8 cellular contexts compared by ENCODE assay signal in the genomic region with DNA sequence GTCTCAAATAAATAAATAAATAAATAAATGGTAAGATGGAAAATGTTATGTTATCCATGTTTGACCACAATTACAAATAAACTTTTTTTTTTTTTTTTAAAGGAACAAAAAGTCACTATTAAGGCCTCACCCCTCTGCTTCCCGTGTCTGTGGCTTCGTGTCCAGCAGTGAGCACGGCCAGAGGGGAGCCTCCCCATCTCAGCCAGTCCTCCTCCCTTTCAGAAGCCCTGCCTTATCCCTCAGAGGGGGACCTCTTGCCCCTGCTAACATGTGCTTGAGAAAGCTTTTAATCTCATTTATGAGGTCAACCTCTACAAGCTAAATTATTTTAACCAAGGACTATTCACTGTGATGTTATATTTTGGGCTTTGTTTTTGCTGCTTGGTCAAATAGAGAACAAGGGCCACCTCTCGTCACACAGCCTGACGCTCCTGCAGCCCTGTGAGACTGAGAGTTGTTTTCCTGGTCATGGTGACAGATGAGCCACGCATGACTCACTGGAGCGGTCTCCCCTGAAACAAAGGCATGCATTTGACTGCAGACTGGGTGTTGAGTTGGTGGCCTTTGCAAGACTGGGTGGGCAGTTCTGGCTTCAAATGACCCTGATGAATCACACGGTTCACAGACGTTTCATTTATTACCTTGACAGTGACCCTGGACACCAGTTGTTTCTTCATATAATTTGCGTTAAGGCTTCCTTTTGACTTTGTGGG.
DNase-seq lines count a peak whose midpoint lies in the region; ATAC-seq and TF ChIP-seq lines count a peak whose summit lies in the region.

No MANE protein-coding gene starts in this region.

- no peaks in the 10 kb centered on the region for H3K9me3 ChIP-seq in PC-3 (ENCODE audit: low read length)

- no peaks in the 10 kb centered on the region for H3K9me3 Mint-ChIP-seq in chondrocyte (ENCODE audit: low read depth)
- H3K9me3 Mint-ChIP-seq in effector memory CD8-positive, alpha-beta T cell: no peaks in the 10 kb centered on the region

- POLR2A ChIA-PET in PC-3 (lab: Charles Lee; ENCODE audit: unreplicated experiment): no interaction called here

- H3K27ac Mint-ChIP-seq in chondrocyte (ENCODE audit: unreplicated experiment): peak overlapping the region; percentile 95
- no peak overlapping the region for H3K27ac Mint-ChIP-seq in effector memory CD8-positive, alpha-beta T cell

- intact Hi-C loops in PC-3 (cut with micrococcal nuclease): loop anchor here (2.0 kb wide), 1 partner anchor 44 kb away; no protein-coding TSS in a partner anchor

- TF ChIP-seq CTCF in PC-3 (conservative IDR thresholded peaks at IDR 0.05; ENCODE audit: low read depth, low read length): no peak
- TF ChIP-seq CTCF in chondrocyte (IDR thresholded peaks at IDR 0.05): no peak

- no peaks in the 10 kb centered on the region for H3K36me3 ChIP-seq in PC-3 (ENCODE audit: low read depth, low read length)

- H3K4me1 ChIP-seq in PC-3 (ENCODE audit: insufficient read depth, low read length): peaks cover 23% of the 10 kb centered on the region

- peaks cover 60% of the 10 kb centered on the region for H3K4me1 Mint-ChIP-seq in chondrocyte (ENCODE audit: low read depth)
- no peaks in the 10 kb centered on the region for H3K4me1 Mint-ChIP-seq in effector memory CD8-positive, alpha-beta T cell (ENCODE audit: low read depth in 2 of 2)

- H4K20me1 ChIP-seq in PC-3 (ENCODE audit: low read length): no peaks in the 10 kb centered on the region

- H3K27me3 ChIP-seq in PC-3 (ENCODE audit: low read length): no peaks in the 10 kb centered on the region

- peak overlapping the region; percentile 9; the same call in 1 of the 2 replicates for H3K4me3 ChIP-seq in PC-3 (ENCODE audit: low read length)

- H3K27me3 Mint-ChIP-seq in chondrocyte (ENCODE audit: low read depth): no peaks in the 10 kb centered on the region
- peaks cover 0 to 18% of the 10 kb centered on the region in 2 donors for H3K27me3 Mint-ChIP-seq in effector memory CD8-positive, alpha-beta T cell

- CTCF ChIA-PET in PC-3 (lab: Charles Lee): interaction anchor here (0.6 kb wide), 2 partner anchors 57 to 1624 kb away, joined by 3 to 6 read pairs; no protein-coding TSS in a partner anchor

- peaks cover 2% of the 10 kb centered on the region for H3K36me3 Mint-ChIP-seq in chondrocyte (ENCODE audit: low read depth)
- H3K36me3 Mint-ChIP-seq in effector memory CD8-positive, alpha-beta T cell (ENCODE audit: insufficient read depth): no peaks in the 10 kb centered on the region

- no peak overlapping the region for H3K4me3 Mint-ChIP-seq in chondrocyte (ENCODE audit: unreplicated experiment)
- H3K4me3 Mint-ChIP-seq in effector memory CD8-positive, alpha-beta T cell: no peak overlapping the region

- no peaks in the 10 kb centered on the region for H3K9me2 ChIP-seq in PC-3 (replicated peaks; ENCODE audit: low read length)

- no peaks in the 10 kb centered on the region for H3F3A ChIP-seq in PC-3 (ENCODE audit: low read length, unreplicated experiment)

- H3K27ac ChIP-seq in PC-3 (ENCODE audit: low read length): peak overlapping the region; percentile 76

- ATAC-seq in GM21717 (IDR thresholded peaks at IDR 0.05; ENCODE audit: unreplicated experiment): peak; percentile 79
- ATAC-seq in PC-3: peak; percentile 99
- no peak for ATAC-seq in HG03565 (IDR thresholded peaks at IDR 0.05; ENCODE audit: unreplicated experiment)
- ATAC-seq in HG03025 (IDR thresholded peaks at IDR 0.05; ENCODE audit: low FRiP score, unreplicated experiment): no peak
- no peak for ATAC-seq in effector memory CD8-positive, alpha-beta T cell (replicated peaks)

- DNase-seq in PC-3 (peak; percentile 81), chondrocyte (ENCODE audit: low spot score) (no peak), NCI-H1048 (lab: John Stamatoyannopoulos, UW) (no peak)
- peak; percentile 64 to 66 for DNase-seq in stimulated activated CD4-positive, alpha-beta T cell treated with anti-CD3 and anti-CD28 coated beads, Interleukin-15, amount 100 ng/mL, for 48 hours (ENCODE audit: low read depth in 2 of 2)
- no peak for DNase-seq in effector memory CD8-positive, alpha-beta T cell

- H3K79me2 ChIP-seq in PC-3 (ENCODE audit: low read length): no peaks in the 10 kb centered on the region

- peak overlapping the region; percentile 54 for H3K4me2 ChIP-seq in PC-3 (ENCODE audit: low read length)

- H2AFZ ChIP-seq in PC-3 (ENCODE audit: low read length): peak overlapping the region; percentile 43; the same call in 1 of the 2 replicates

- peak overlapping the region; percentile 51; the same call in 1 of the 2 replicates for H3K9ac ChIP-seq in PC-3 (ENCODE audit: low read length)

- no TSS peak for BruUV-seq in PC-3 (replicated peaks; lab: Mats Ljungman, UMichigan)

Comparison
In these comparisons a context has a peak if more than half of its experiments do, and no peak if none do; other contexts are left out.
1. ATAC-seq: peak in GM21717 (single experiment) and PC-3 (single experiment); none in HG03565 (single experiment), HG03025 (single experiment) and effector memory CD8-positive, alpha-beta T cell (single experiment).
2. DNase-seq: peak in PC-3 (single experiment) and stimulated activated CD4-positive, alpha-beta T cell treated with anti-CD3 and anti-CD28 coated beads, Interleukin-15, amount 100 ng/mL, for 48 hours (2 of 2); none in chondrocyte (single experiment), effector memory CD8-positive, alpha-beta T cell (0 of 3) and NCI-H1048 (single experiment).